1 cellular context compared by ENCODE assay signal in the genomic region with DNA sequence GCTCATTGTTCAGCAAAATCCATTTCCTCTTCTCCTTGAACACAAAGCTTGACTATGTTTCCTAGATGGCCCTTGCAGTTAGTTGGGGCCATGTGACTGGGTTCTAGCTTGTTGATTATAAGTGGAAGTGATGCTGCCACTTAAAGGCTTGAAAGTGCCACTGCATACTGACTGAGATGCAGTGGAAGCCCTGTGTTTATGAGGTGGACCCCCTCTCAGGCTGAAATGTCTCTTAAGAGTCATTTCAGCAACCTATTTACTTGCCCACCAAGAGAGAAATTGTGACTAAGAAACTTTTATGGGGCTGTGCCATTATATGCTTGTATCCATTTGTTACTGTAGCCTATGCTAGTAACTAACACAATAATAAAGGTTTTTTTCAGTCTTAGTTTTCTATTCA.
TF ChIP-seq lines count a peak whose summit lies in the region.

No MANE protein-coding gene starts in this region.

TF ChIP-seq in GM23338, 12 proteins besides CTCF, POLR2A, EP300 and RAD21 (continued from another document):
- TF ChIP-seq, protein P1, sequence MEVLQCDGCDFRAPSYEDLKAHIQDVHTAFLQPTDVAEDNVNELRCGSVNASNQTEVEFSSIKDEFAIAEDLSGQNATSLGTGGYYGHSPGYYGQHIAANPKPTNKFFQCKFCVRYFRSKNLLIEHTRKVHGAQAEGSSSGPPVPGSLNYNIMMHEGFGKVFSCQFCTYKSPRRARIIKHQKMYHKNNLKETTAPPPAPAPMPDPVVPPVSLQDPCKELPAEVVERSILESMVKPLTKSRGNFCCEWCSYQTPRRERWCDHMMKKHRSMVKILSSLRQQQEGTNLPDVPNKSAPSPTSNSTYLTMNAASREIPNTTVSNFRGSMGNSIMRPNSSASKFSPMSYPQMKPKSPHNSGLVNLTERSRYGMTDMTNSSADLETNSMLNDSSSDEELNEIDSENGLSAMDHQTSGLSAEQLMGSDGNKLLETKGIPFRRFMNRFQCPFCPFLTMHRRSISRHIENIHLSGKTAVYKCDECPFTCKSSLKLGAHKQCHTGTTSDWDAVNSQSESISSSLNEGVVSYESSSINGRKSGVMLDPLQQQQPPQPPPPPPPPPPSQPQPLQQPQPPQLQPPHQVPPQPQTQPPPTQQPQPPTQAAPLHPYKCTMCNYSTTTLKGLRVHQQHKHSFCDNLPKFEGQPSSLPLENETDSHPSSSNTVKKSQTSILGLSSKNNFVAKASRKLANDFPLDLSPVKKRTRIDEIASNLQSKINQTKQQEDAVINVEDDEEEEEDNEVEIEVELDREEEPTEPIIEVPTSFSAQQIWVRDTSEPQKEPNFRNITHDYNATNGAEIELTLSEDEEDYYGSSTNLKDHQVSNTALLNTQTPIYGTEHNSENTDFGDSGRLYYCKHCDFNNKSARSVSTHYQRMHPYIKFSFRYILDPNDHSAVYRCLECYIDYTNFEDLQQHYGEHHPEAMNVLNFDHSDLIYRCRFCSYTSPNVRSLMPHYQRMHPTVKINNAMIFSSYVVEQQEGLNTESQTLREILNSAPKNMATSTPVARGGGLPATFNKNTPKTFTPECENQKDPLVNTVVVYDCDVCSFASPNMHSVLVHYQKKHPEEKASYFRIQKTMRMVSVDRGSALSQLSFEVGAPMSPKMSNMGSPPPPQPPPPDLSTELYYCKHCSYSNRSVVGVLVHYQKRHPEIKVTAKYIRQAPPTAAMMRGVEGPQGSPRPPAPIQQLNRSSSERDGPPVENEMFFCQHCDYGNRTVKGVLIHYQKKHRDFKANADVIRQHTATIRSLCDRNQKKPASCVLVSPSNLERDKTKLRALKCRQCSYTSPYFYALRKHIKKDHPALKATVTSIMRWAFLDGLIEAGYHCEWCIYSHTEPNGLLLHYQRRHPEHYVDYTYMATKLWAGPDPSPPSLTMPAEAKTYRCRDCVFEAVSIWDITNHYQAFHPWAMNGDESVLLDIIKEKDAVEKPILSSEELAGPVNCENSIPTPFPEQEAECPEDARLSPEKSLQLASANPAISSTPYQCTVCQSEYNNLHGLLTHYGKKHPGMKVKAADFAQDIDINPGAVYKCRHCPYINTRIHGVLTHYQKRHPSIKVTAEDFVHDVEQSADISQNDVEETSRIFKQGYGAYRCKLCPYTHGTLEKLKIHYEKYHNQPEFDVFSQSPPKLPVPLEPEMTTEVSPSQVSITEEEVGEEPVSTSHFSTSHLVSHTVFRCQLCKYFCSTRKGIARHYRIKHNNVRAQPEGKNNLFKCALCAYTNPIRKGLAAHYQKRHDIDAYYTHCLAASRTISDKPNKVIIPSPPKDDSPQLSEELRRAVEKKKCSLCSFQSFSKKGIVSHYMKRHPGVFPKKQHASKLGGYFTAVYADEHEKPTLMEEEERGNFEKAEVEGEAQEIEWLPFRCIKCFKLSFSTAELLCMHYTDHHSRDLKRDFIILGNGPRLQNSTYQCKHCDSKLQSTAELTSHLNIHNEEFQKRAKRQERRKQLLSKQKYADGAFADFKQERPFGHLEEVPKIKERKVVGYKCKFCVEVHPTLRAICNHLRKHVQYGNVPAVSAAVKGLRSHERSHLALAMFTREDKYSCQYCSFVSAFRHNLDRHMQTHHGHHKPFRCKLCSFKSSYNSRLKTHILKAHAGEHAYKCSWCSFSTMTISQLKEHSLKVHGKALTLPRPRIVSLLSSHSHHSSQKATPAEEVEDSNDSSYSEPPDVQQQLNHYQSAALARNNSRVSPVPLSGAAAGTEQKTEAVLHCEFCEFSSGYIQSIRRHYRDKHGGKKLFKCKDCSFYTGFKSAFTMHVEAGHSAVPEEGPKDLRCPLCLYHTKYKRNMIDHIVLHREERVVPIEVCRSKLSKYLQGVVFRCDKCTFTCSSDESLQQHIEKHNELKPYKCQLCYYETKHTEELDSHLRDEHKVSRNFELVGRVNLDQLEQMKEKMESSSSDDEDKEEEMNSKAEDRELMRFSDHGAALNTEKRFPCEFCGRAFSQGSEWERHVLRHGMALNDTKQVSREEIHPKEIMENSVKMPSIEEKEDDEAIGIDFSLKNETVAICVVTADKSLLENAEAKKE (CRISPR knock-in tag; IDR thresholded peaks at IDR 0.05): no peak
- TF ChIP-seq EZH2 (IDR thresholded peaks at IDR 0.05; ENCODE audit: low read depth, unreplicated experiment) (no peak), JUNB (IDR thresholded peaks at IDR 0.05; ENCODE audit: unreplicated experiment) (no peak), POLR2AphosphoS5 (IDR thresholded peaks at IDR 0.05; ENCODE audit: low read depth) (no peak), EZH2phosphoT487 (IDR thresholded peaks at IDR 0.05; ENCODE audit: unreplicated experiment) (no peak)
- TF ChIP-seq, protein P2, sequence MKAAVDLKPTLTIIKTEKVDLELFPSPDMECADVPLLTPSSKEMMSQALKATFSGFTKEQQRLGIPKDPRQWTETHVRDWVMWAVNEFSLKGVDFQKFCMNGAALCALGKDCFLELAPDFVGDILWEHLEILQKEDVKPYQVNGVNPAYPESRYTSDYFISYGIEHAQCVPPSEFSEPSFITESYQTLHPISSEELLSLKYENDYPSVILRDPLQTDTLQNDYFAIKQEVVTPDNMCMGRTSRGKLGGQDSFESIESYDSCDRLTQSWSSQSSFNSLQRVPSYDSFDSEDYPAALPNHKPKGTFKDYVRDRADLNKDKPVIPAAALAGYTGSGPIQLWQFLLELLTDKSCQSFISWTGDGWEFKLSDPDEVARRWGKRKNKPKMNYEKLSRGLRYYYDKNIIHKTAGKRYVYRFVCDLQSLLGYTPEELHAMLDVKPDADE (IDR thresholded peaks at IDR 0.05): no peak
